ENCODE assay signal across 10 cellular contexts in genomic region chr6:135537782-135538301, GRCh38. TPM values are rescaled to one million over a fixed set of nuclear protein-coding genes. Genes with fewer than 3 reads are reported as not detected.
DNase-seq lines count a peak whose midpoint lies in the region; ATAC-seq lines count a peak whose summit lies in the region.
"Had no signal": no experiment of that assay in that cellular context is flagged by ENCODE, and none has a peak within 500 bp of the region (broad histone marks: within the 10 kb centered on the region; RNA-seq: fewer than 3 reads in every experiment).

No MANE protein-coding gene starts in this region.

- H3K36me3 Mint-ChIP-seq in activated T-cell treated with anti-CD3 and anti-CD28 coated beads, Interleukin-2, amount 50 U/mL, for 4 hours (ENCODE audit: insufficient read depth) = no peaks in the 10 kb centered on the region

- H3K27me3 Mint-ChIP-seq in activated T-cell treated with anti-CD3 and anti-CD28 coated beads, Interleukin-2, amount 50 U/mL, for 4 hours (ENCODE audit: low read depth) = peaks cover 9% of the 10 kb centered on the region

- peak; percentile 20 for DNase-seq in DMS53 (lab: John Stamatoyannopoulos, UW)
- DNase-seq in DMS53 treated with DMSO at 0.1 percent for 48 hours (lab: John Stamatoyannopoulos, UW; ENCODE audit: unreplicated experiment) = no peak
- peak; percentile 7 for DNase-seq in activated T-cell treated with anti-CD3 and anti-CD28 coated beads, Interleukin-2, amount 50 U/mL, for 4 hours
- DNase-seq in glomerular endothelial cell (ENCODE audit: extremely low read depth, low read depth, low spot score) = peak; percentile 22
- peak; percentile 28 for DNase-seq in stimulated activated CD8-positive, alpha-beta memory T cell treated with anti-CD3 and anti-CD28 coated beads, Interleukin-4, amount 100 ng/mL, for 24 hours (ENCODE audit: low read depth)
- no peak for DNase-seq in NCI-H524 treated with DMSO at 0.1 percent for 48 hours (lab: John Stamatoyannopoulos, UW)
- no peak for DNase-seq in posterior vena cava (ENCODE audit: low spot score)
- no peak for DNase-seq in central memory CD4-positive, alpha-beta T cell
- DNase-seq: heart right ventricle, T1000 had no signal

- ATAC-seq in activated T-cell treated with anti-CD3 and anti-CD28 coated beads, Interleukin-2, amount 50 U/mL, for 4 hours = peak; percentile 92 to 94
- ATAC-seq: heart right ventricle had no signal

- no peaks in the 10 kb centered on the region for H3K9me3 Mint-ChIP-seq in activated T-cell treated with anti-CD3 and anti-CD28 coated beads, Interleukin-2, amount 50 U/mL, for 4 hours

- no peak overlapping the region for H3K4me3 Mint-ChIP-seq in activated T-cell treated with anti-CD3 and anti-CD28 coated beads, Interleukin-2, amount 50 U/mL, for 4 hours

- peaks cover 19% of the 10 kb centered on the region for H3K4me1 Mint-ChIP-seq in activated T-cell treated with anti-CD3 and anti-CD28 coated beads, Interleukin-2, amount 50 U/mL, for 4 hours (ENCODE audit: low read depth)

- intact Hi-C loops in posterior vena cava (cut with DNase I) = loop anchor here (5.0 to 10.0 kb wide), 2 partner anchors 687 to 689 kb away; no protein-coding TSS in a partner anchor

RNA-seq across cellular contexts. Expression of gene AHI1, which starts 40.3 kb away (rescaled TPM):
- 10 to 100 TPM; 25.3 to 35.5 (median 32.8) TPM for total RNA-seq in activated T-cell treated with anti-CD3 and anti-CD28 coated beads, Interleukin-2, amount 50 U/mL, for 4 hours
- total RNA-seq in glomerular endothelial cell (7.3 and 9.5 TPM in 2 replicates), posterior vena cava (10 to 100 TPM; 32.0 to 41.2 TPM)

Comparison
In these comparisons a context has a peak if more than half of its experiments do, and no peak if none do; other contexts are left out.
1. DNase-seq: peak in DMS53 (single experiment), activated T-cell treated with anti-CD3 and anti-CD28 coated beads, Interleukin-2, amount 50 U/mL, for 4 hours (single experiment), glomerular endothelial cell (single experiment) and stimulated activated CD8-positive, alpha-beta memory T cell treated with anti-CD3 and anti-CD28 coated beads, Interleukin-4, amount 100 ng/mL, for 24 hours (single experiment); none in DMS53 treated with DMSO at 0.1 percent for 48 hours (single experiment), NCI-H524 treated with DMSO at 0.1 percent for 48 hours (single experiment), posterior vena cava (single experiment) and central memory CD4-positive, alpha-beta T cell (single experiment).